In genomic region chr22:36355894-36356293, GRCh38 we compare ENCODE assay signal across 9 cellular contexts. TPM values are rescaled to one million over a fixed set of nuclear protein-coding genes. Genes with fewer than 3 reads are reported as not detected.
A peak's percentile ranks its signal among the peaks of the same experiment; 100 is the strongest.
DNase-seq lines count a peak whose midpoint lies in the region; ATAC-seq lines count a peak whose summit lies in the region.
"Had no signal": no experiment of that assay in that cellular context is flagged by ENCODE, and none has a peak within 500 bp of the region (broad histone marks: within the 10 kb centered on the region; RNA-seq: fewer than 3 reads in every experiment).

No MANE protein-coding gene starts in this region.

- H3K9me3 Mint-ChIP-seq in activated CD4-positive, alpha-beta T cell treated with anti-CD3 and anti-CD28 coated beads, Interleukin-2, amount 10 ng/mL, durations not matched to agents 7 days and 5 days, result no peaks in the 10 kb centered on the region

- H3K9me3 ChIP-seq in mesodermal cell (ENCODE audit: control insufficient read depth, low read length) (no peaks in the 10 kb centered on the region), thymus (ENCODE audit: control insufficient read depth) (no peaks in the 10 kb centered on the region)

- H3K4me1 ChIP-seq in mesodermal cell (ENCODE audit: control insufficient read depth, insufficient read depth, low read length, poor library complexity, severe bottlenecking), result peaks cover 94% of the 10 kb centered on the region
- peaks cover 33% of the 10 kb centered on the region for H3K4me1 ChIP-seq in thymus (ENCODE audit: control insufficient read depth, insufficient read depth, low read length)

- peaks cover 97% of the 10 kb centered on the region for H3K4me1 Mint-ChIP-seq in activated CD4-positive, alpha-beta T cell treated with anti-CD3 and anti-CD28 coated beads, Interleukin-2, amount 10 ng/mL, durations not matched to agents 7 days and 5 days

- DNase-seq in activated CD4-positive, alpha-beta T cell treated with anti-CD3 and anti-CD28 coated beads, Interleukin-2, amount 10 ng/mL, durations not matched to agents 7 days and 5 days, result no peak
- DNase-seq in activated CD4-positive, alpha-beta T cell treated with anti-CD3 and anti-CD28 coated beads for 4 hours, result no peak
- no peak for DNase-seq in activated CD4-positive, CD25-positive, alpha-beta regulatory T cell (lab: John Stamatoyannopoulos, UW)
- DNase-seq: NCI-H1694 had no signal

- ATAC-seq in GM19328 (IDR thresholded peaks at IDR 0.05; ENCODE audit: unreplicated experiment) (no peak), GM19324 (IDR thresholded peaks at IDR 0.05; ENCODE audit: low FRiP score, unreplicated experiment) (no peak)

- no peaks in the 10 kb centered on the region for H3K27me3 ChIP-seq in thymus (ENCODE audit: control insufficient read depth, insufficient read depth)

- H3K36me3 ChIP-seq in mesodermal cell (ENCODE audit: control insufficient read depth, insufficient read depth, low read length) (peaks cover 45% of the 10 kb centered on the region), thymus (ENCODE audit: control insufficient read depth, insufficient read depth) (peaks cover 17% of the 10 kb centered on the region)

- H3K27ac Mint-ChIP-seq in activated CD4-positive, alpha-beta T cell treated with anti-CD3 and anti-CD28 coated beads, Interleukin-2, amount 10 ng/mL, durations not matched to agents 7 days and 5 days, result peak overlapping the region; percentile 81

- peak overlapping the region; percentile 89 for H3K27ac ChIP-seq in angular gyrus (ENCODE audit: low read depth, low read length)
- peak overlapping the region; percentile 71 for H3K27ac ChIP-seq in mesodermal cell (ENCODE audit: low read depth, low read length, severe bottlenecking)
- peak overlapping the region; percentile 55 for H3K27ac ChIP-seq in thymus (ENCODE audit: low read depth)

- no peaks in the 10 kb centered on the region for H3K27me3 Mint-ChIP-seq in activated CD4-positive, alpha-beta T cell treated with anti-CD3 and anti-CD28 coated beads, Interleukin-2, amount 10 ng/mL, durations not matched to agents 7 days and 5 days

- peaks cover 65% of the 10 kb centered on the region for H3K36me3 Mint-ChIP-seq in activated CD4-positive, alpha-beta T cell treated with anti-CD3 and anti-CD28 coated beads, Interleukin-2, amount 10 ng/mL, durations not matched to agents 7 days and 5 days (ENCODE audit: low read depth)

- CTCF ChIA-PET in activated CD4-positive, alpha-beta T cell treated with anti-CD3 and anti-CD28 coated beads, Interleukin-2, amount 10 ng/mL, durations not matched to agents 7 days and 5 days (lab: Charles Lee), result interaction anchor here (1.2 to 2.3 kb wide), 7 partner anchors 9 to 114 kb away, joined by 3 to 8 read pairs (median 4); no protein-coding TSS in a partner anchor

- POLR2A ChIA-PET in activated CD4-positive, alpha-beta T cell treated with anti-CD3 and anti-CD28 coated beads, Interleukin-2, amount 10 ng/mL, durations not matched to agents 7 days and 5 days (lab: Charles Lee), result interaction anchor here (0.5 to 0.8 kb wide), 3 partner anchors 21 to 24 kb away, joined by 3 read pairs; no protein-coding TSS in a partner anchor

- H3K4me3 Mint-ChIP-seq in activated CD4-positive, alpha-beta T cell treated with anti-CD3 and anti-CD28 coated beads, Interleukin-2, amount 10 ng/mL, durations not matched to agents 7 days and 5 days, result peak overlapping the region; percentile 43

- H3K4me3 ChIP-seq in mesodermal cell (ENCODE audit: extremely low read depth, insufficient read depth, low read length, poor library complexity, severe bottlenecking) (no peak overlapping the region), thymus (ENCODE audit: low read length) (no peak overlapping the region)

- WGBS in mesodermal cell (ENCODE audit: insufficient coverage in 2 of 2), 2 experiments, result 89 to 100% methylated on average over 4 to 5 of the region's 6 CpGs
- WGBS in thymus, result 92% methylated on average over 6 of the region's 6 CpGs

RNA-seq across cellular contexts. Expression of gene MYH9, which starts 31.9 kb away (rescaled TPM):
- 1,000 to 10,000 TPM in 1 of 2 experiments, 100 to 1,000 TPM in 1; 881 to 1,009 TPM for total RNA-seq in activated CD4-positive, alpha-beta T cell treated with anti-CD3 and anti-CD28 coated beads, Interleukin-2, amount 10 ng/mL, durations not matched to agents 7 days and 5 days
- polyA plus RNA-seq in mesodermal cell (2013, experiment 1 of 2), result 360 TPM
- 289 TPM for polyA plus RNA-seq in mesodermal cell (2013, experiment 2 of 2)
- 155 TPM for polyA plus RNA-seq in thymus
